Comparison of ENCODE assay signal across 16 cellular contexts in the genomic region with DNA sequence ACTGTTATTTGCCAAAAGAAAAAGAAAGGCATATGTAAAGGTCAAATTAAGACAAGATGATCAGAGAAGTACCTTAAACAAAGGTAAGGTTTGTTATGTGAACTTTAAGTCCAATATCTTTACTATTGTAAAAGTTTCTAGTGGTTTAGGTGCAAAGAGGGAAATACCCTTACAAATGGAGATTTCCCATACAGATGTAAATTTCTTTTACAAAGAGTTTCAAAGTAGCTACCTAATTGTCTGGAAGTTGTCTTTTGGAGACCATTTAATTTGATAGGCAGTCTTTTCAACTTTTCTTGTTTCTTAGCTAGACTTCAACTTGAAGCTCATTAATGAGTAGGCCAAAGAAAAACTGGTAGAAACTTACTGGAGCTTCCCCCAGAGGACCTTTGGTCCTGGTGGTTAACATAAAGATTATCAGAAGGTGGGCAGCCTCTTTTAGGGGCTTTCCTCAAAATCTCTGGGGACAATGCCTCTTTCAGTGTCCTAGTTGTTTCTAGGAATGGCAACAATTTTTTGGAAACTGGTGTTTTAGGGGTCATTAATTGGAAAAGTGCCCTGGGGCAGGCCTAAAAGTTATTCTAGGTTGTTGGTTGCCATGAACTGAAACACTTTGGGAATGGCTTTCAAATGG.
"Had no signal": no experiment of that assay in that cellular context is flagged by ENCODE, and none has a peak within 500 bp of the region (broad histone marks: within the 10 kb centered on the region; RNA-seq: fewer than 3 reads in every experiment).

No MANE protein-coding gene starts in this region.

- H3K9me3 ChIP-seq: gastrocnemius medialis, ovary, psoas muscle, tibial nerve, uterus had no signal

- H3K27me3 ChIP-seq: cardiac muscle cell, gastrocnemius medialis, ovary, uterus had no signal

- ATAC-seq: activated CD4-positive, alpha-beta T cell treated with anti-CD3 and anti-CD28 coated beads for 36 hours; gastrocnemius medialis; left cardiac atrium; naive thymus-derived CD4-positive, alpha-beta T cell; psoas muscle; right cardiac atrium had no signal

- H3K36me3 ChIP-seq: cardiac muscle cell, gastrocnemius medialis, ovary, tibial nerve, uterus had no signal

- DNase-seq: activated CD4-positive, alpha-beta T cell treated with anti-CD3 and anti-CD28 coated beads for 36 hours; activated CD4-positive, alpha-beta T cell treated with anti-CD3 and anti-CD28 coated beads, Interleukin-2, amount 50 U/mL, for 48 hours; activated T-cell treated with anti-CD3 and anti-CD28 coated beads for 4 hours; amygdala; gastrocnemius medialis; head of caudate nucleus; left cardiac atrium; mesenchymal stem cell; naive thymus-derived CD4-positive, alpha-beta T cell; ovary; psoas muscle; right cardiac atrium; stimulated activated CD4-positive, alpha-beta T cell treated with anti-CD3 and anti-CD28 coated beads, Interleukin-2, amount 100 ng/mL, for 24 hours; uterus had no signal

- H3K4me3 ChIP-seq: cardiac muscle cell, gastrocnemius medialis, ovary, psoas muscle, tibial nerve, uterus had no signal

- H3K4me1 ChIP-seq: gastrocnemius medialis, psoas muscle, tibial nerve, uterus had no signal
